Comparison of ENCODE assay signal across 9 cellular contexts in the genomic region with DNA sequence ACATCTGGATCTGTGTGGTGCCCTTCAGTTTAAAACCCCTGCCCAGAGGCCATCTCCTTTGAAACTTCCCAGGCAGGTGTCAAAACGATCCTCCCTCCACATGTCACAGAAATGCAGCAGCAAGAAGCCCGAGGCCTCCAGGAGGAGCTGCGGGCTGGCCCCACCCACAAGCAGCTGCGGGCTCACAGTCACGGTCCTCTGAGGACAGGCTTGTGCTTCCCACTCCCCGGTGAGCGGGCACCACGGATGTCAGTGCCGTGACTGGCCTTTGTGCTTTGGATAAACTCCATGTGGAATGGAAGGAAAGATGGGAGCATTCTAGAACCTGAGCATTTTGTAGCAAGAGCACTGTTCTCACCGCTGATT.
DNase-seq lines count a peak whose midpoint lies in the region; ATAC-seq, FAIRE-seq and TF ChIP-seq lines count a peak whose summit lies in the region.
"Had no signal": no experiment of that assay in that cellular context is flagged by ENCODE, and none has a peak within 500 bp of the region (broad histone marks: within the 10 kb centered on the region; RNA-seq: fewer than 3 reads in every experiment).

No MANE protein-coding gene starts in this region.

- H3K4me1 ChIP-seq in BLaER1: peaks cover 92% of the 10 kb centered on the region
- H3K4me1 ChIP-seq in GM12878 (ENCODE audit: control insufficient read depth, insufficient read depth, low read length): peaks cover 47% of the 10 kb centered on the region
- peaks cover 5 to 9% of the 10 kb centered on the region in 2 donors for H3K4me1 ChIP-seq in mucosa of rectum (ENCODE audit: control insufficient read depth in 2 of 2, insufficient read depth in 2 of 2, low read length in 2 of 2)

- DNase-seq in GM12878 (ENCODE audit: low read depth, low spot score): no peak
- DNase-seq in LoVo (ENCODE audit: low spot score): no peak
- DNase-seq in anterior cingulate cortex (lab: John Stamatoyannopoulos, UW): no peak

- in situ Hi-C loops in GM12878 (cut with MboI): no loop called here

- H3K4me3 Mint-ChIP-seq in IgD-negative memory B cell: peak overlapping the region; percentile 70 to 98 (median 88)

- H3K4me2 ChIP-seq in BLaER1 (peak overlapping the region; percentile 92), GM12878 (ENCODE audit: control insufficient read depth, insufficient read depth) (peak overlapping the region; percentile 84)

- no peak for TF ChIP-seq EP300 in GM12878 (IDR thresholded peaks at IDR 0.05; ENCODE audit: borderline replicate concordance in 1 of 2, control insufficient read depth in 1 of 2, low read depth in 2 of 2, low read length in 2 of 2)

- H3K27me3 ChIP-seq in BLaER1 (no peaks in the 10 kb centered on the region), GM12878 (replicated peaks in 1 of 2; ENCODE audit: control insufficient read depth in 2 of 2, insufficient read depth in 2 of 2, low read length in 1 of 2) (no peaks in the 10 kb centered on the region; a peak in 1 of 4 replicates), mucosa of rectum (ENCODE audit: control insufficient read depth in 2 of 2, insufficient read depth in 2 of 2, low read length in 2 of 2) (no peaks in the 10 kb centered on the region)
- H3K27me3 ChIP-seq: cardiac muscle cell had no signal

- H3K9ac ChIP-seq in BLaER1: peak overlapping the region; percentile 79
- H3K9ac ChIP-seq in GM12878 (ENCODE audit: control insufficient read depth, insufficient read depth, low read length): 0 out of 2 replicates have a peak overlapping the region, but pooled peaks have one; percentile 32
- peak overlapping the region in 1 of 2 donors; percentile 37 for H3K9ac ChIP-seq in mucosa of rectum (ENCODE audit: low read depth in 1 of 2, low read length in 2 of 2)

- 24% methylated on average over 10 of the region's 10 CpGs for WGBS in GM12878 (ENCODE audit: insufficient coverage, insufficient replicate concordance, low lambda C conversion rate, missing lambda C conversion rate)

- H3K9me3 ChIP-seq in BLaER1: no peaks in the 10 kb centered on the region
- no peaks in the 10 kb centered on the region for H3K9me3 ChIP-seq in GM12878 (replicated peaks; ENCODE audit: control insufficient read depth, insufficient read depth, low read length)
- no peaks in the 10 kb centered on the region for H3K9me3 ChIP-seq in mucosa of rectum (ENCODE audit: control insufficient read depth in 2 of 2, low read length in 2 of 2)

- peaks cover 3% of the 10 kb centered on the region for H3K27me3 Mint-ChIP-seq in IgD-negative memory B cell

- no peak for TF ChIP-seq RAD21 in GM12878 (IDR thresholded peaks at IDR 0.05; ENCODE audit: insufficient read depth, low read depth, low read length)

- TF ChIP-seq CTCF in GM12878 (IDR thresholded peaks at IDR 0.05 in 2 of 3, conservative IDR thresholded peaks at IDR 0.05 in 1 of 3; ENCODE audit: control insufficient read depth in 2 of 3, extremely low read depth in 1 of 3, insufficient read depth in 1 of 3, low read depth in 3 of 3, low read length in 3 of 3): no peak

- peak overlapping the region; percentile 59; the same call in 1 of the 2 replicates for H3K4me3 ChIP-seq in BLaER1
- peak overlapping the region; percentile 7; the same call in 1 of the 2 replicates for H3K4me3 ChIP-seq in GM12878
- peak overlapping the region in 1 of 2 donors; percentile 13 for H3K4me3 ChIP-seq in mucosa of rectum (ENCODE audit: low read length in 2 of 2)
- H3K4me3 ChIP-seq: cardiac muscle cell had no signal

- no peaks in the 10 kb centered on the region for H3K36me3 Mint-ChIP-seq in IgD-negative memory B cell

- TSS peak; percentile 85 for BruUV-seq in GM12878 (replicated peaks; lab: Mats Ljungman, UMichigan)

- ATAC-seq in GM12878 (peak; percentile 29; the same call in 2 of the 3 replicates), HG02938 (IDR thresholded peaks at IDR 0.05; ENCODE audit: unreplicated experiment) (no peak), GM21786 (IDR thresholded peaks at IDR 0.05; ENCODE audit: unreplicated experiment) (no peak)

- no peak for FAIRE-seq in GM12878 (lab: Jason Lieb, UNC)

- no peaks in the 10 kb centered on the region for H3K79me2 ChIP-seq in GM12878 (ENCODE audit: control insufficient read depth, insufficient read depth, low read length)

- H3K4me1 Mint-ChIP-seq in IgD-negative memory B cell: peaks cover 18 to 38% (median 30%) of the 10 kb centered on the region in 3 donors

- RAD21 ChIA-PET in GM12878 (lab: Charles Lee; ENCODE audit: unreplicated experiment): no interaction called here

- SMC1A ChIA-PET in GM12878 (lab: Charles Lee; ENCODE audit: uncharacterized antibody, unreplicated experiment): no interaction called here

- CTCF ChIA-PET in GM12878 (lab: Yijun Ruan, JAX): no interaction called here

- H3K27ac ChIP-seq in BLaER1 (peak overlapping the region; percentile 93), GM12878 (ENCODE audit: control insufficient read depth, insufficient read depth) (peak overlapping the region; percentile 77), mucosa of rectum (ENCODE audit: low read depth in 2 of 2, low read length in 2 of 2) (peak overlapping the region; percentile 54 to 75)
- H3K27ac ChIP-seq: cardiac muscle cell had no signal

- H4K20me1 ChIP-seq in BLaER1 (no peaks in the 10 kb centered on the region), GM12878 (ENCODE audit: control insufficient read depth, insufficient read depth) (no peaks in the 10 kb centered on the region)

- H2AFZ ChIP-seq in GM12878 (ENCODE audit: control insufficient read depth, low read depth, low read length): no peak overlapping the region

- no peaks in the 10 kb centered on the region for H3K36me3 ChIP-seq in BLaER1
- no peaks in the 10 kb centered on the region for H3K36me3 ChIP-seq in GM12878 (ENCODE audit: control insufficient read depth in 2 of 2, insufficient read depth in 2 of 2, low read length in 1 of 2)
- H3K36me3 ChIP-seq in mucosa of rectum (ENCODE audit: control insufficient read depth in 2 of 2, insufficient read depth in 2 of 2, low read length in 2 of 2): no peaks in the 10 kb centered on the region
- H3K36me3 ChIP-seq: cardiac muscle cell had no signal

- peak overlapping the region; percentile 96 to 100 (median 99) for H3K27ac Mint-ChIP-seq in IgD-negative memory B cell

- intact Hi-C loops in GM12878 (cut with micrococcal nuclease; ENCODE audit: unreplicated experiment): no loop called here

- TF ChIP-seq POLR2A in GM12878 (IDR thresholded peaks at IDR 0.05; ENCODE audit: low read depth, low read length): no peak

- POLR2A ChIA-PET in GM12878 (lab: Charles Lee): no interaction called here

- no peaks in the 10 kb centered on the region for H3K9me3 Mint-ChIP-seq in IgD-negative memory B cell

TF ChIP-seq in GM12878, 131 proteins besides CTCF, POLR2A, EP300 and RAD21:
- TF ChIP-seq, protein P1, sequence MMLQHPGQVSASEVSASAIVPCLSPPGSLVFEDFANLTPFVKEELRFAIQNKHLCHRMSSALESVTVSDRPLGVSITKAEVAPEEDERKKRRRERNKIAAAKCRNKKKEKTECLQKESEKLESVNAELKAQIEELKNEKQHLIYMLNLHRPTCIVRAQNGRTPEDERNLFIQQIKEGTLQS (IDR thresholded peaks at IDR 0.05; ENCODE audit: borderline replicate concordance, extremely low read depth, low read depth, low read length): no peak
- TF ChIP-seq MTA2 (IDR thresholded peaks at IDR 0.05; ENCODE audit: low read depth) (no peak), ZNF24 (IDR thresholded peaks at IDR 0.05) (no peak), MTA3 (IDR thresholded peaks at IDR 0.05; ENCODE audit: borderline replicate concordance, low read length) (no peak), MXI1 (IDR thresholded peaks at IDR 0.05; ENCODE audit: low read depth, low read length) (no peak), CBFB (IDR thresholded peaks at IDR 0.05; ENCODE audit: low read depth) (no peak), KLF5 (IDR thresholded peaks at IDR 0.05; ENCODE audit: partially characterized antibody) (no peak), NRF1 (conservative IDR thresholded peaks at IDR 0.05; ENCODE audit: low read depth, low read length) (no peak)
- TF ChIP-seq, protein P2, sequence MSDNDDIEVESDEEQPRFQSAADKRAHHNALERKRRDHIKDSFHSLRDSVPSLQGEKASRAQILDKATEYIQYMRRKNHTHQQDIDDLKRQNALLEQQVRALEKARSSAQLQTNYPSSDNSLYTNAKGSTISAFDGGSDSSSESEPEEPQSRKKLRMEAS (IDR thresholded peaks at IDR 0.05; ENCODE audit: low read depth, low read length): no peak
- TF ChIP-seq, protein P3, sequence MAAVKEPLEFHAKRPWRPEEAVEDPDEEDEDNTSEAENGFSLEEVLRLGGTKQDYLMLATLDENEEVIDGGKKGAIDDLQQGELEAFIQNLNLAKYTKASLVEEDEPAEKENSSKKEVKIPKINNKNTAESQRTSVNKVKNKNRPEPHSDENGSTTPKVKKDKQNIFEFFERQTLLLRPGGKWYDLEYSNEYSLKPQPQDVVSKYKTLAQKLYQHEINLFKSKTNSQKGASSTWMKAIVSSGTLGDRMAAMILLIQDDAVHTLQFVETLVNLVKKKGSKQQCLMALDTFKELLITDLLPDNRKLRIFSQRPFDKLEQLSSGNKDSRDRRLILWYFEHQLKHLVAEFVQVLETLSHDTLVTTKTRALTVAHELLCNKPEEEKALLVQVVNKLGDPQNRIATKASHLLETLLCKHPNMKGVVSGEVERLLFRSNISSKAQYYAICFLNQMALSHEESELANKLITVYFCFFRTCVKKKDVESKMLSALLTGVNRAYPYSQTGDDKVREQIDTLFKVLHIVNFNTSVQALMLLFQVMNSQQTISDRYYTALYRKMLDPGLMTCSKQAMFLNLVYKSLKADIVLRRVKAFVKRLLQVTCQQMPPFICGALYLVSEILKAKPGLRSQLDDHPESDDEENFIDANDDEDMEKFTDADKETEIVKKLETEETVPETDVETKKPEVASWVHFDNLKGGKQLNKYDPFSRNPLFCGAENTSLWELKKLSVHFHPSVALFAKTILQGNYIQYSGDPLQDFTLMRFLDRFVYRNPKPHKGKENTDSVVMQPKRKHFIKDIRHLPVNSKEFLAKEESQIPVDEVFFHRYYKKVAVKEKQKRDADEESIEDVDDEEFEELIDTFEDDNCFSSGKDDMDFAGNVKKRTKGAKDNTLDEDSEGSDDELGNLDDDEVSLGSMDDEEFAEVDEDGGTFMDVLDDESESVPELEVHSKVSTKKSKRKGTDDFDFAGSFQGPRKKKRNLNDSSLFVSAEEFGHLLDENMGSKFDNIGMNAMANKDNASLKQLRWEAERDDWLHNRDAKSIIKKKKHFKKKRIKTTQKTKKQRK (IDR thresholded peaks at IDR 0.05; ENCODE audit: low read depth, low read length): no peak
